Comparison of ENCODE assay signal across 5 cellular contexts in genomic region chr4:21320034-21320433, GRCh38.
"Had no signal": no experiment of that assay in that cellular context is flagged by ENCODE, and none has a peak within 500 bp of the region (broad histone marks: within the 10 kb centered on the region; RNA-seq: fewer than 3 reads in every experiment).

No MANE protein-coding gene starts in this region.

- H3K4me3 ChIP-seq: K562 had no signal

- H3K27ac ChIP-seq: HL-60 had no signal

- DNase-seq: IMR-90, KBM-7 had no signal

- ATAC-seq: HepG2, K562 had no signal
